27 cellular contexts compared by ENCODE assay signal in genomic region chr9:89598926-89599325, GRCh38. TPM values are rescaled to one million over a fixed set of nuclear protein-coding genes. Genes with fewer than 3 reads are reported as not detected.
A peak's percentile ranks its signal among the peaks of the same experiment; 100 is the strongest.
DNase-seq lines count a peak whose midpoint lies in the region; TF ChIP-seq lines count a peak whose summit lies in the region.
"Had no signal": no experiment of that assay in that cellular context is flagged by ENCODE, and none has a peak within 500 bp of the region (broad histone marks: within the 10 kb centered on the region; RNA-seq: fewer than 3 reads in every experiment).

No MANE protein-coding gene starts in this region.

- intact Hi-C loops in Caco-2 (cut with micrococcal nuclease; ENCODE audit: unreplicated experiment) = loop anchor here (1.0 kb wide), 1 partner anchor 503 kb away; no protein-coding TSS in a partner anchor

- H3K4me1 ChIP-seq in Caco-2 = peaks cover under 1% of the 10 kb centered on the region; the same call in 1 of the 2 replicates
- H3K4me1 ChIP-seq in mesenchymal stem cell (ENCODE audit: control insufficient read depth, insufficient read depth, low read depth, low read length) = peaks cover 8% of the 10 kb centered on the region

- H3K4me3 ChIP-seq in Caco-2 (ENCODE audit: low read depth, low read length) = no peak overlapping the region
- H3K4me3 ChIP-seq in WERI-Rb-1 (ENCODE audit: low read depth, low read length) = peak overlapping the region; percentile 13; the same call in 1 of the 2 replicates
- no peak overlapping the region for H3K4me3 ChIP-seq in mesenchymal stem cell (ENCODE audit: insufficient read depth in 1 of 2, low read depth in 1 of 2, low read length in 2 of 2)
- H3K4me3 ChIP-seq: heart right ventricle, left lung, pancreas, stomach, tibial artery had no signal

- no peak overlapping the region for H3K27ac Mint-ChIP-seq in Caco-2 (ENCODE audit: unreplicated experiment)
- H3K27ac Mint-ChIP-seq: activated CD4-positive, alpha-beta T cell treated with anti-CD3 and anti-CD28 coated beads, Interleukin-2, amount 10 ng/mL, durations not matched to agents 7 days and 5 days; CD14-positive monocyte; natural killer cell treated with Interleukin-12 subunit alpha and Interleukin-12 subunit beta and Interleukin-15 and Interleukin-18, amount 100 ng/mL, for 72 hours; T-helper 2 cell treated with Interferon-gamma antibody and Interleukin-4, amounts not matched to agents 5 μg/mL and 100 μg/mL, for 36 hours had no signal

- no peak overlapping the region for H2AK5ac ChIP-seq in mesenchymal stem cell (ENCODE audit: low read length, severe bottlenecking)

- H3K9ac ChIP-seq in mesenchymal stem cell (ENCODE audit: low read length) = no peak overlapping the region
- H3K9ac ChIP-seq: KMS-11 had no signal

- H3K27me3 Mint-ChIP-seq in Caco-2 (ENCODE audit: insufficient read depth, unreplicated experiment) = no peaks in the 10 kb centered on the region

- H3K23ac ChIP-seq in mesenchymal stem cell (ENCODE audit: low read length in 2 of 2) = no peak overlapping the region

- no peak overlapping the region for H3K4me3 Mint-ChIP-seq in Caco-2 (ENCODE audit: unreplicated experiment)
- H3K4me3 Mint-ChIP-seq: activated CD4-positive, alpha-beta T cell treated with anti-CD3 and anti-CD28 coated beads, Interleukin-2, amount 10 ng/mL, durations not matched to agents 7 days and 5 days; CD14-positive monocyte; natural killer cell treated with Interleukin-12 subunit alpha and Interleukin-12 subunit beta and Interleukin-15 and Interleukin-18, amount 100 ng/mL, for 72 hours; T-helper 2 cell treated with Interferon-gamma antibody and Interleukin-4, amounts not matched to agents 5 μg/mL and 100 μg/mL, for 36 hours had no signal

- peaks cover under 1% of the 10 kb centered on the region for H3K4me1 Mint-ChIP-seq in Caco-2 (ENCODE audit: low read depth, unreplicated experiment)

- H3K27me3 ChIP-seq in Caco-2 (replicated peaks; ENCODE audit: control insufficient read depth, insufficient read depth, low read length) (no peaks in the 10 kb centered on the region), WERI-Rb-1 (ENCODE audit: insufficient read depth, low read depth, severe bottlenecking) (no peaks in the 10 kb centered on the region), mesenchymal stem cell (ENCODE audit: control insufficient read depth in 1 of 2, insufficient read depth in 1 of 2, low read length in 2 of 2) (peaks cover 36 to 64% of the 10 kb centered on the region in 2 experiments)
- H3K27me3 ChIP-seq: pancreas, stomach, tibial artery had no signal

- no peak overlapping the region for H2BK5ac ChIP-seq in mesenchymal stem cell (ENCODE audit: low read depth, low read length, poor library complexity, severe bottlenecking)

- H3K27ac ChIP-seq in WERI-Rb-1 = peak overlapping the region; percentile 76
- no peak overlapping the region for H3K27ac ChIP-seq in mesenchymal stem cell (ENCODE audit: low read length, poor library complexity, severe bottlenecking)
- H3K27ac ChIP-seq in RWPE1 = no peak overlapping the region
- H3K27ac ChIP-seq: epithelial cell of prostate, heart right ventricle, KMS-11, left lung, pancreas, stomach, tibial artery, VCaP had no signal

- H3K36me3 Mint-ChIP-seq in Caco-2 (ENCODE audit: insufficient read depth, unreplicated experiment) = no peaks in the 10 kb centered on the region
- H3K36me3 Mint-ChIP-seq: CD14-positive monocyte; natural killer cell treated with Interleukin-12 subunit alpha and Interleukin-12 subunit beta and Interleukin-15 and Interleukin-18, amount 100 ng/mL, for 72 hours had no signal

- no peak overlapping the region for H3K4me2 ChIP-seq in mesenchymal stem cell (ENCODE audit: low read length, poor library complexity, severe bottlenecking)
- H3K4me2 ChIP-seq: KMS-11 had no signal

- no TSS peak for BruUV-seq in Caco-2 (replicated peaks; lab: Mats Ljungman, UMichigan)

- POLR2A ChIA-PET in Caco-2 (lab: Charles Lee) (no interaction called here), RWPE1 (lab: Yijun Ruan, JAX; ENCODE audit: low non-redundant PET) (no interaction called here), HEK293T (lab: Yijun Ruan, JAX) (no interaction called here)

- H3K79me1 ChIP-seq in mesenchymal stem cell (replicated peaks; ENCODE audit: low read length, poor library complexity, severe bottlenecking) = no peaks in the 10 kb centered on the region

- H3K18ac ChIP-seq in mesenchymal stem cell (ENCODE audit: low read depth in 1 of 2, low read length in 2 of 2) = no peak overlapping the region

- no peak overlapping the region for H2BK120ac ChIP-seq in mesenchymal stem cell (ENCODE audit: low read depth, low read length)

- H3K4ac ChIP-seq in mesenchymal stem cell (ENCODE audit: low read depth in 1 of 2, low read length in 2 of 2) = no peak overlapping the region

- WGBS in mesenchymal stem cell = 50% methylated on average over 10 of the region's 10 CpGs

- H3K36me3 ChIP-seq in Caco-2 (ENCODE audit: control insufficient read depth, insufficient read depth, low read length) (no peaks in the 10 kb centered on the region), WERI-Rb-1 (no peaks in the 10 kb centered on the region), mesenchymal stem cell (ENCODE audit: control insufficient read depth in 1 of 2, insufficient read depth in 2 of 2, low read depth in 1 of 2, low read length in 2 of 2) (no peaks in the 10 kb centered on the region)
- H3K36me3 ChIP-seq: heart right ventricle, left lung, pancreas, stomach, tibial artery had no signal

- no peak overlapping the region for H4K91ac ChIP-seq in mesenchymal stem cell (ENCODE audit: low read length)

- H4K8ac ChIP-seq in mesenchymal stem cell (ENCODE audit: low read length) = no peak overlapping the region

- H3K9me3 Mint-ChIP-seq in Caco-2 (ENCODE audit: unreplicated experiment) = no peaks in the 10 kb centered on the region
- H3K9me3 Mint-ChIP-seq: activated CD4-positive, alpha-beta T cell treated with anti-CD3 and anti-CD28 coated beads, Interleukin-2, amount 10 ng/mL, durations not matched to agents 7 days and 5 days; natural killer cell treated with Interleukin-12 subunit alpha and Interleukin-12 subunit beta and Interleukin-15 and Interleukin-18, amount 100 ng/mL, for 72 hours; T-helper 2 cell treated with Interferon-gamma antibody and Interleukin-4, amounts not matched to agents 5 μg/mL and 100 μg/mL, for 36 hours had no signal

- no peak overlapping the region for H2BK15ac ChIP-seq in mesenchymal stem cell (ENCODE audit: low read depth, poor library complexity, severe bottlenecking)

- no peak overlapping the region for H2AFZ ChIP-seq in mesenchymal stem cell (ENCODE audit: low read depth, low read length)

- DNase-seq in Caco-2 = peak; percentile 14 to 50
- peak; percentile 58 for DNase-seq in DMS53 treated with DMSO at 0.1 percent for 48 hours (lab: John Stamatoyannopoulos, UW; ENCODE audit: unreplicated experiment)
- DNase-seq in WERI-Rb-1 = peak; percentile 90
- peak; percentile 23 for DNase-seq in mesenchymal stem cell
- DNase-seq in OCI-M2 (lab: John Stamatoyannopoulos, UW; ENCODE audit: unreplicated experiment) = no peak
- no peak for DNase-seq in RWPE1 (ENCODE audit: low spot score)
- DNase-seq in OCI-M1 (lab: John Stamatoyannopoulos, UW) = no peak
- no peak for DNase-seq in HEK293T (ENCODE audit: extremely low spot score)
- DNase-seq: activated CD4-positive, alpha-beta T cell treated with anti-CD3 and anti-CD28 coated beads, Interleukin-2, amount 10 ng/mL, durations not matched to agents 7 days and 5 days; activated naive CD4-positive, alpha-beta T cell; amniotic stem cell; effector CD4-positive, alpha-beta T cell; GOT3; heart right ventricle; left lung; NCI-H1436 treated with DMSO at 0.1 percent for 48 hours; NCI-H526; right cardiac atrium; stomach; tibial artery had no signal

- H2BK12ac ChIP-seq in mesenchymal stem cell (ENCODE audit: low read length in 2 of 2) = no peak overlapping the region

- no peaks in the 10 kb centered on the region for H3K9me3 ChIP-seq in Caco-2
- no peaks in the 10 kb centered on the region for H3K9me3 ChIP-seq in WERI-Rb-1 (ENCODE audit: severe bottlenecking)
- no peaks in the 10 kb centered on the region for H3K9me3 ChIP-seq in mesenchymal stem cell (ENCODE audit: control insufficient read depth, low read length)
- H3K9me3 ChIP-seq: heart right ventricle, left lung, pancreas, stomach, tibial artery had no signal

- H3K14ac ChIP-seq in mesenchymal stem cell (ENCODE audit: low read length in 2 of 2) = no peak overlapping the region

- CTCF ChIA-PET in Caco-2 (lab: Charles Lee) = interaction anchor here (1.3 to 1.6 kb wide), 2 partner anchors 401 to 503 kb away, joined by 7 to 8 read pairs; no protein-coding TSS in a partner anchor
- CTCF ChIA-PET in RWPE1 (lab: Yijun Ruan, JAX) = interaction anchor here (0.6 to 5.8 kb wide), 21 partner anchors 15 to 796 kb away, joined by 3 to 116 read pairs (median 5); no protein-coding TSS in a partner anchor
- CTCF ChIA-PET in HEK293T (lab: Yijun Ruan, JAX) = interaction anchor here (1.2 to 5.2 kb wide), 6 partner anchors 401 to 503 kb away, joined by 5 to 74 read pairs (median 9); no protein-coding TSS in a partner anchor

- TF ChIP-seq CTCF in Caco-2 (IDR thresholded peaks at IDR 0.05; ENCODE audit: insufficient read depth in 1 of 2, low read depth in 1 of 2, low read length in 1 of 2, severe bottlenecking in 1 of 2, unreplicated experiment in 1 of 2) (no peak), WERI-Rb-1 (IDR thresholded peaks at IDR 0.05; ENCODE audit: low read depth, low read length) (no peak), RWPE1 (conservative IDR thresholded peaks at IDR 0.05; ENCODE audit: low read depth) (no peak)

TF ChIP-seq in HEK293T, 16 proteins besides CTCF, POLR2A, EP300 and RAD21:
- TF ChIP-seq SUZ12 (IDR thresholded peaks at IDR 0.05) = no peak
TF ChIP-seq in HEK293T: peak in this region for 0.

RNA-seq across cellular contexts. Expression of gene GADD45G, which starts 5.9 kb away (rescaled TPM):
- total RNA-seq in Caco-2 (2022) = 3.7 and 5.4 TPM in 2 replicates
- 5.9 TPM for polyA plus RNA-seq in mesenchymal stem cell (2013, experiment 1 of 2)
- polyA plus RNA-seq in mesenchymal stem cell (2013, experiment 2 of 2) = 5.1 TPM

Comparison
In these comparisons a context has a peak if more than half of its experiments do, and no peak if none do; other contexts are left out.
1. DNase-seq: peak in Caco-2 (2 of 2), DMS53 treated with DMSO at 0.1 percent for 48 hours (single experiment), WERI-Rb-1 (single experiment) and mesenchymal stem cell (single experiment); none in OCI-M2 (single experiment), RWPE1 (single experiment), OCI-M1 (single experiment) and HEK293T (single experiment).